1 cellular context compared by ENCODE assay signal in genomic region chr17:15503731-15504130, GRCh38.
TF ChIP-seq lines count a peak whose summit lies in the region.

No MANE protein-coding gene starts in this region.

TF ChIP-seq in WTC11, 78 proteins besides CTCF, POLR2A, EP300 and RAD21 (continued from another document):
- TF ChIP-seq ZNF425 (CRISPR knock-in tag; conservative IDR thresholded peaks at IDR 0.05) (no peak), TEAD1 (CRISPR knock-in tag; IDR thresholded peaks at IDR 0.05) (no peak), GRHL2 (CRISPR knock-in tag; IDR thresholded peaks at IDR 0.05; ENCODE audit: insufficient replicate concordance, severe bottlenecking) (no peak), ZNF423 (CRISPR knock-in tag; IDR thresholded peaks at IDR 0.05) (no peak)
